ENCODE assay signal across 1 cellular context in genomic region chr2:64565949-64566705, GRCh38.
TF ChIP-seq lines count a peak whose summit lies in the region.

No MANE protein-coding gene starts in this region.

TF ChIP-seq in K562, 482 proteins besides CTCF, POLR2A, EP300 and RAD21 (continued from another document):
- TF ChIP-seq SNRNP70 (optimal IDR thresholded peaks at IDR 0.05; ENCODE audit: low read depth, low read length) = no peak
